In the genomic region with DNA sequence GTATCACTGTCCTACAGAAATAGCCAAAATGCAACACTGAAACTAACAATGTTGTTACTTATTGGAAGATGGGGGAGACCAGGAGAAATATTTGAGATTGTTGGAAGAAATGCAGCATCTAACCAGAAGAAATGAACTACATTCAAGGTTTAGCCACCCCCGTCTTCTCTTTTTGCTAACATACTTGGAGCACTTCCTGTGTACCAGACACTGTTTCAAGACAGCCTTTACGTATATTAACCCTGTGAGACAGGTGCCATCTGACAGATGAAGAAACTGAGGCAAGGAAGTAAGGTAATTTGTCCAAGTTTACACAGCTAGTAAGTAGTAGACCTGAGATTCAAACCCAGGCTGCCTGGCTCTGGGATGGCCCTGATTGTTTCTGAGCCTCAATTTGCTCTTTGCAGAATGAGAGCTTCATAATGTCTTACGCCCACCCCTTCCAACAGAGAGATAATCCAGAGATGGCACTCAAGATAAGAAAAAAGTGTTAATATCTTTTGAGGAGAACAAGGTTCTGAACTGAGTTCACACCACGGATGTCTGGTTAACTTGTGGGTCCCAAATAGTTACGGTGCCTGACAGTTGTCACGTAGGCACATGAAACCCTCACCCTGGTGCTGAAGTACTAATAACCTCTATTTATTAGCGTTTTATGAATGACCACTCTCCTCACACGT, we compare ENCODE assay signal across 24 cellular contexts. TPM values are rescaled to one million over a fixed set of nuclear protein-coding genes. Genes with fewer than 3 reads are reported as not detected.
DNase-seq lines count a peak whose midpoint lies in the region; ATAC-seq and TF ChIP-seq lines count a peak whose summit lies in the region.
"Had no signal": no experiment of that assay in that cellular context is flagged by ENCODE, and none has a peak within 500 bp of the region (broad histone marks: within the 10 kb centered on the region; RNA-seq: fewer than 3 reads in every experiment).

No MANE protein-coding gene starts in this region.

- in situ Hi-C loops in IMR-90 (cut with MboI; ENCODE audit: low sequenced_read_pairs): no loop called here

- no peak for TF ChIP-seq POLR2A in IMR-90 (IDR thresholded peaks at IDR 0.05; ENCODE audit: low read depth, low read length)

- no peak overlapping the region; the same call in 2 of the 3 replicates for H2BK15ac ChIP-seq in IMR-90 (ENCODE audit: low read depth, low read length)

- H2BK20ac ChIP-seq in IMR-90 (ENCODE audit: low read depth, low read length): no peak overlapping the region

- H3K18ac ChIP-seq in IMR-90 (ENCODE audit: low read depth, low read length) (no peak overlapping the region; the same call in 1 of the 2 replicates), trophoblast cell (ENCODE audit: low read length) (no peak overlapping the region)

- H4K5ac ChIP-seq in IMR-90 (ENCODE audit: low read depth, low read length): peak overlapping the region; percentile 26; the same call in 1 of the 2 replicates

- POLR2A ChIA-PET in activated CD4-positive, alpha-beta T cell treated with anti-CD3 and anti-CD28 coated beads, Interleukin-2, amount 10 ng/mL, durations not matched to agents 7 days and 5 days (lab: Charles Lee): no interaction called here
- POLR2A ChIA-PET in IMR-90 (lab: Charles Lee; ENCODE audit: unreplicated experiment): no interaction called here

- dilution Hi-C loops in IMR-90 (cut with HindIII; ENCODE audit: low sequenced_read_pairs, unreplicated experiment): no loop called here

- H2BK5ac ChIP-seq in IMR-90 (ENCODE audit: low read depth, low read length, poor library complexity, severe bottlenecking): no peak overlapping the region
- H2BK5ac ChIP-seq in trophoblast cell (ENCODE audit: low read depth, low read length, poor library complexity): no peak overlapping the region

- no peak overlapping the region for H4K8ac ChIP-seq in IMR-90 (ENCODE audit: low read depth in 2 of 2, low read length in 2 of 2)
- no peak overlapping the region for H4K8ac ChIP-seq in trophoblast cell (ENCODE audit: low read depth, low read length)

- WGBS in IMR-90 (ENCODE audit: extremely low coverage in 2 of 2, insufficient read length in 1 of 2), 2 experiments: 100% methylated on average over 2 of the region's 8 CpGs; no CpG with 5 or more reads in 1 of the 2 experiments
- WGBS in trophoblast cell (ENCODE audit: extremely low coverage, insufficient coverage, insufficient read length): no CpG with 5 or more reads among the region's 8 CpGs

- H2AK5ac ChIP-seq in IMR-90 (ENCODE audit: low read depth, low read length): peak overlapping the region; percentile 33; the same call in 1 of the 2 replicates
- H2AK5ac ChIP-seq in trophoblast cell (ENCODE audit: low read length): no peak overlapping the region

- H4K20me1 ChIP-seq in IMR-90 (ENCODE audit: insufficient read depth, low read length): no peaks in the 10 kb centered on the region

- H3K4me2 ChIP-seq in IMR-90 (ENCODE audit: low read depth, low read length) (no peak overlapping the region), trophoblast cell (ENCODE audit: low read length) (no peak overlapping the region)
- H3K4me2 ChIP-seq: A549 had no signal

- BruUV-seq in IMR-90 (replicated peaks; lab: Mats Ljungman, UMichigan): no TSS peak

- H3K23ac ChIP-seq in IMR-90 (ENCODE audit: low read depth, low read length): no peak overlapping the region
- H3K23ac ChIP-seq in trophoblast cell (ENCODE audit: low read length): no peak overlapping the region

- H3K27ac ChIP-seq in IMR-90 (ENCODE audit: insufficient read depth, low read length): no peak overlapping the region
- no peak overlapping the region for H3K27ac ChIP-seq in trophoblast cell (ENCODE audit: low read depth, low read length)
- H3K27ac ChIP-seq: A549, colonic mucosa, psoas muscle, SK-N-MC, tibial nerve had no signal

- H3K4ac ChIP-seq in IMR-90 (ENCODE audit: low read depth, low read length) (no peak overlapping the region), trophoblast cell (ENCODE audit: low read depth, low read length) (no peak overlapping the region)

- no peak overlapping the region for H3K56ac ChIP-seq in IMR-90 (ENCODE audit: extremely low read depth, insufficient read depth, low read length)

- peak overlapping the region; percentile 29 for H3K4me3 Mint-ChIP-seq in activated CD4-positive, alpha-beta T cell treated with anti-CD3 and anti-CD28 coated beads, Interleukin-2, amount 10 ng/mL, durations not matched to agents 7 days and 5 days
- peak overlapping the region; percentile 56 for H3K4me3 Mint-ChIP-seq in activated naive CD8-positive, alpha-beta T cell treated with anti-CD3 and anti-CD28 coated beads for 36 hours
- H3K4me3 Mint-ChIP-seq: B cell; stimulated activated naive B cell treated with anti-CD40 and anti-IgM and Interleukin-4, amounts not matched to agents 10 μg/mL and 1 μg/mL and 100 μg/mL, for 72 hours had no signal

- H3K14ac ChIP-seq in IMR-90 (replicated peaks; ENCODE audit: low read depth, low read length) (no peak overlapping the region), trophoblast cell (ENCODE audit: low read length) (peak overlapping the region; percentile 32)

- H4K91ac ChIP-seq in IMR-90 (ENCODE audit: insufficient read depth, low read depth, low read length) (no peak overlapping the region), trophoblast cell (ENCODE audit: low read depth, low read length) (no peak overlapping the region)

- TF ChIP-seq CTCF in IMR-90 (conservative IDR thresholded peaks at IDR 0.05; ENCODE audit: low read depth, low read length): no peak

- H2BK120ac ChIP-seq in IMR-90 (ENCODE audit: low read depth, low read length) (no peak overlapping the region), trophoblast cell (ENCODE audit: insufficient read depth, low read length, poor library complexity) (no peak overlapping the region)

- no peak overlapping the region for H3K9ac ChIP-seq in IMR-90 (ENCODE audit: low read depth, low read length)
- no peak overlapping the region for H3K9ac ChIP-seq in trophoblast cell (ENCODE audit: low read length)

- no peak overlapping the region for H4K12ac ChIP-seq in trophoblast cell (ENCODE audit: low read depth, low read length)

- H3K79me2 ChIP-seq in trophoblast cell (ENCODE audit: control insufficient read depth, insufficient read depth, low read length, poor library complexity): peaks cover 3% of the 10 kb centered on the region

- H3K4me3 ChIP-seq in IMR-90 (ENCODE audit: insufficient read depth, low read depth, low read length) (no peak overlapping the region), trophoblast cell (ENCODE audit: low read depth, low read length) (no peak overlapping the region)
- H3K4me3 ChIP-seq: A549, colonic mucosa, lung, psoas muscle, SK-N-MC, tibial nerve had no signal

- CTCF ChIA-PET in activated CD4-positive, alpha-beta T cell treated with anti-CD3 and anti-CD28 coated beads, Interleukin-2, amount 10 ng/mL, durations not matched to agents 7 days and 5 days (lab: Charles Lee): interaction anchor here (0.9 to 1.5 kb wide), 5 partner anchors 14 to 150 kb away, joined by 3 to 4 read pairs (median 3); no protein-coding TSS in a partner anchor
- CTCF ChIA-PET in IMR-90 (lab: Yijun Ruan, JAX): no interaction called here

- H3K27me3 Mint-ChIP-seq in activated CD4-positive, alpha-beta T cell treated with anti-CD3 and anti-CD28 coated beads, Interleukin-2, amount 10 ng/mL, durations not matched to agents 7 days and 5 days: no peaks in the 10 kb centered on the region
- no peaks in the 10 kb centered on the region for H3K27me3 Mint-ChIP-seq in activated naive CD8-positive, alpha-beta T cell treated with anti-CD3 and anti-CD28 coated beads for 36 hours
- H3K27me3 Mint-ChIP-seq: B cell; stimulated activated naive B cell treated with anti-CD40 and anti-IgM and Interleukin-4, amounts not matched to agents 10 μg/mL and 1 μg/mL and 100 μg/mL, for 72 hours had no signal

- DNase-seq in activated CD4-positive, alpha-beta T cell treated with anti-CD3 and anti-CD28 coated beads, Interleukin-2, amount 10 ng/mL, durations not matched to agents 7 days and 5 days: no peak
- DNase-seq in activated CD4-positive, alpha-beta T cell treated with anti-CD3 and anti-CD28 coated beads for 48 hours: no peak
- DNase-seq in IMR-90 (no peak), trophoblast cell (no peak), activated gamma-delta T cell treated with Interleukin-2 at 50 U/mL for 16 hours (no peak), NCI-H524 (lab: John Stamatoyannopoulos, UW) (no peak)
- DNase-seq in activated naive CD8-positive, alpha-beta T cell treated with anti-CD3 and anti-CD28 coated beads for 36 hours: no peak
- no peak for DNase-seq in stimulated activated CD4-positive, alpha-beta T cell treated with anti-CD3 and anti-CD28 coated beads, Interleukin-1b, Interleukin-23, amount 100 ng/mL, for 48 hours
- DNase-seq: Calu3; colonic mucosa; GOT3; Karpas-422; MV-4-11; NCI-H1694; NCI-H2171; NCI-H526; psoas muscle; RPMI8226; stimulated activated naive B cell treated with anti-CD40 and anti-IgM and Interleukin-4, amounts not matched to agents 10 μg/mL and 1 μg/mL and 100 μg/mL, for 72 hours had no signal

- H3K27me3 ChIP-seq in IMR-90 (ENCODE audit: control insufficient read depth, insufficient read depth, low read length) (no peaks in the 10 kb centered on the region), trophoblast cell (ENCODE audit: insufficient read depth, low read length) (no peaks in the 10 kb centered on the region)
- H3K27me3 ChIP-seq: colonic mucosa, tibial nerve had no signal

- H3K9me3 ChIP-seq in IMR-90 (ENCODE audit: control insufficient read depth, insufficient read depth, low read length): no peaks in the 10 kb centered on the region
- no peaks in the 10 kb centered on the region for H3K9me3 ChIP-seq in trophoblast cell (ENCODE audit: insufficient read depth, low read depth, low read length)
- H3K9me3 ChIP-seq: A549, colonic mucosa, psoas muscle, tibial nerve had no signal

- intact Hi-C loops in IMR-90 (cut with micrococcal nuclease): loop anchor here (5.0 kb wide), 1 partner anchor 66 kb away; no protein-coding TSS in a partner anchor

- peaks cover 91% of the 10 kb centered on the region for H3K4me1 Mint-ChIP-seq in activated CD4-positive, alpha-beta T cell treated with anti-CD3 and anti-CD28 coated beads, Interleukin-2, amount 10 ng/mL, durations not matched to agents 7 days and 5 days
- peaks cover 82% of the 10 kb centered on the region for H3K4me1 Mint-ChIP-seq in activated naive CD8-positive, alpha-beta T cell treated with anti-CD3 and anti-CD28 coated beads for 36 hours

- H3K9me1 ChIP-seq in IMR-90 (ENCODE audit: insufficient read depth, low read length): peaks cover 5% of the 10 kb centered on the region; the same call in 1 of the 2 replicates

- H2AK9ac ChIP-seq in IMR-90 (replicated peaks; ENCODE audit: low read depth, low read length, poor library complexity): no peak overlapping the region

- H3K79me1 ChIP-seq in IMR-90 (ENCODE audit: low read depth in 1 of 2, low read length in 2 of 2) (no peaks in the 10 kb centered on the region), trophoblast cell (ENCODE audit: low read length) (peaks cover 2% of the 10 kb centered on the region)

- no peak overlapping the region for H2BK12ac ChIP-seq in trophoblast cell (ENCODE audit: low read length)

- H3K4me1 ChIP-seq in IMR-90 (ENCODE audit: control insufficient read depth, insufficient read depth, low read length) (peaks cover 13% of the 10 kb centered on the region), trophoblast cell (ENCODE audit: control insufficient read depth in 1 of 2, insufficient read depth in 2 of 2, low read length in 2 of 2) (peaks cover 11 to 15% of the 10 kb centered on the region in 2 experiments)
- H3K4me1 ChIP-seq: A549, colonic mucosa, psoas muscle, tibial nerve had no signal

- H3K36me3 ChIP-seq in IMR-90 (ENCODE audit: control insufficient read depth, insufficient read depth, low read length): no peaks in the 10 kb centered on the region
- H3K36me3 ChIP-seq in trophoblast cell (ENCODE audit: control insufficient read depth in 1 of 2, insufficient read depth in 2 of 2, low read length in 2 of 2): peaks cover 2 to 10% of the 10 kb centered on the region in 2 experiments
- H3K36me3 ChIP-seq: colonic mucosa, tibial nerve had no signal

- H3K9me3 Mint-ChIP-seq in activated CD4-positive, alpha-beta T cell treated with anti-CD3 and anti-CD28 coated beads, Interleukin-2, amount 10 ng/mL, durations not matched to agents 7 days and 5 days: no peaks in the 10 kb centered on the region
- peaks cover 3% of the 10 kb centered on the region for H3K9me3 Mint-ChIP-seq in activated naive CD8-positive, alpha-beta T cell treated with anti-CD3 and anti-CD28 coated beads for 36 hours
- H3K9me3 Mint-ChIP-seq: stimulated activated naive B cell treated with anti-CD40 and anti-IgM and Interleukin-4, amounts not matched to agents 10 μg/mL and 1 μg/mL and 100 μg/mL, for 72 hours had no signal

- peak overlapping the region; percentile 71 for H3K27ac Mint-ChIP-seq in activated CD4-positive, alpha-beta T cell treated with anti-CD3 and anti-CD28 coated beads, Interleukin-2, amount 10 ng/mL, durations not matched to agents 7 days and 5 days
- H3K27ac Mint-ChIP-seq in activated naive CD8-positive, alpha-beta T cell treated with anti-CD3 and anti-CD28 coated beads for 36 hours: peak overlapping the region; percentile 85
- H3K27ac Mint-ChIP-seq: B cell; stimulated activated naive B cell treated with anti-CD40 and anti-IgM and Interleukin-4, amounts not matched to agents 10 μg/mL and 1 μg/mL and 100 μg/mL, for 72 hours had no signal

- H2AFZ ChIP-seq in IMR-90 (replicated peaks; ENCODE audit: low read length, poor library complexity) (no peak overlapping the region), trophoblast cell (ENCODE audit: insufficient read depth, low read length, poor library complexity) (no peak overlapping the region)

- no peak for TF ChIP-seq RAD21 in IMR-90 (IDR thresholded peaks at IDR 0.05; ENCODE audit: low read length)

- no peak for ATAC-seq in IMR-90 (ENCODE audit: low read depth)
- ATAC-seq: A549; psoas muscle; stimulated activated naive B cell treated with anti-CD40 and anti-IgM and Interleukin-4, amounts not matched to agents 10 μg/mL and 1 μg/mL and 100 μg/mL, for 72 hours had no signal

- peaks cover 85% of the 10 kb centered on the region for H3K36me3 Mint-ChIP-seq in activated CD4-positive, alpha-beta T cell treated with anti-CD3 and anti-CD28 coated beads, Interleukin-2, amount 10 ng/mL, durations not matched to agents 7 days and 5 days (ENCODE audit: low read depth)
- H3K36me3 Mint-ChIP-seq in activated naive CD8-positive, alpha-beta T cell treated with anti-CD3 and anti-CD28 coated beads for 36 hours: peaks cover 75% of the 10 kb centered on the region

RNA-seq across cellular contexts. Expression of gene RASGRP1, which starts 26.1 kb away (rescaled TPM):
- 100 to 1,000 TPM; 185 to 204 TPM for total RNA-seq in activated CD4-positive, alpha-beta T cell treated with anti-CD3 and anti-CD28 coated beads, Interleukin-2, amount 10 ng/mL, durations not matched to agents 7 days and 5 days
- total RNA-seq in IMR-90 (2012; rRNA removed): 1.9 and 3.2 TPM in 2 replicates
- polyA plus RNA-seq in IMR-90 (2012; rRNA removed): 1.4 TPM in 2 replicates
- polyA plus RNA-seq in IMR-90 (2012; cell fraction: cytosol; rRNA removed): 0.43 and 0.60 TPM in 2 replicates
- polyA plus RNA-seq in IMR-90 (2012; cell fraction: nucleus; rRNA removed; ENCODE audit: low replicate concordance): 0.97 and 2.6 TPM in 2 replicates
- 10 to 100 TPM; 42.7 to 46.6 TPM for total RNA-seq in activated naive CD8-positive, alpha-beta T cell treated with anti-CD3 and anti-CD28 coated beads for 36 hours
- polyA plus RNA-seq in trophoblast cell (2013): 19.6 and 22.1 TPM in 2 replicates

Comparison
In these comparisons a context has a peak if more than half of its experiments do, and no peak if none do; other contexts are left out.
1. RNA of gene RASGRP1, which starts 26.1 kb away (total RNA-seq): 185 to 204 TPM in activated CD4-positive, alpha-beta T cell treated with anti-CD3 and anti-CD28 coated beads, Interleukin-2, amount 10 ng/mL, durations not matched to agents 7 days and 5 days and 42.7 to 46.6 TPM in activated naive CD8-positive, alpha-beta T cell treated with anti-CD3 and anti-CD28 coated beads for 36 hours; 1.9 to 3.2 TPM in IMR-90; every median in the first group is over 10 times any median in the second.